9 cellular contexts compared by ENCODE assay signal in genomic region chr22:40385041-40385782, GRCh38. TPM values are rescaled to one million over a fixed set of nuclear protein-coding genes. Genes with fewer than 3 reads are reported as not detected.
DNase-seq lines count a peak whose midpoint lies in the region; ATAC-seq lines count a peak whose summit lies in the region.
"Had no signal": no experiment of that assay in that cellular context is flagged by ENCODE, and none has a peak within 500 bp of the region (broad histone marks: within the 10 kb centered on the region; RNA-seq: fewer than 3 reads in every experiment).

No MANE protein-coding gene starts in this region.

- no peak overlapping the region for H3K4me3 ChIP-seq in SJCRH30
- H3K4me3 ChIP-seq: cardiac muscle cell had no signal

- no peaks in the 10 kb centered on the region for H3K9me3 ChIP-seq in SJCRH30 (replicated peaks)

- peaks cover 10% of the 10 kb centered on the region for H3K36me3 Mint-ChIP-seq in activated T-cell treated with anti-CD3 and anti-CD28 coated beads, Interleukin-2, amount 50 U/mL, for 4 hours (ENCODE audit: insufficient read depth)
- H3K36me3 Mint-ChIP-seq in effector memory CD8-positive, alpha-beta T cell (ENCODE audit: insufficient read depth): peaks cover 8% of the 10 kb centered on the region

- H3K4me3 Mint-ChIP-seq in activated T-cell treated with anti-CD3 and anti-CD28 coated beads, Interleukin-2, amount 50 U/mL, for 4 hours: peak overlapping the region; percentile 75
- H3K4me3 Mint-ChIP-seq in effector memory CD8-positive, alpha-beta T cell: peak overlapping the region; percentile 63 to 76

- H3K4me1 Mint-ChIP-seq in activated T-cell treated with anti-CD3 and anti-CD28 coated beads, Interleukin-2, amount 50 U/mL, for 4 hours (ENCODE audit: low read depth): peaks cover 57% of the 10 kb centered on the region
- peaks cover 27 to 41% of the 10 kb centered on the region in 2 donors for H3K4me1 Mint-ChIP-seq in effector memory CD8-positive, alpha-beta T cell (ENCODE audit: low read depth in 2 of 2)

- no peaks in the 10 kb centered on the region for H3K27me3 Mint-ChIP-seq in activated T-cell treated with anti-CD3 and anti-CD28 coated beads, Interleukin-2, amount 50 U/mL, for 4 hours (ENCODE audit: low read depth)
- no peaks in the 10 kb centered on the region for H3K27me3 Mint-ChIP-seq in effector memory CD8-positive, alpha-beta T cell

- peak; percentile 77 to 85 for ATAC-seq in activated T-cell treated with anti-CD3 and anti-CD28 coated beads, Interleukin-2, amount 50 U/mL, for 4 hours
- peak; percentile 93 for ATAC-seq in effector memory CD8-positive, alpha-beta T cell (replicated peaks)

- H3K27me3 ChIP-seq in SJCRH30: no peaks in the 10 kb centered on the region
- H3K27me3 ChIP-seq: cardiac muscle cell had no signal

- no peak for DNase-seq in activated T-cell treated with anti-CD3 and anti-CD28 coated beads, Interleukin-2, amount 50 U/mL, for 4 hours
- DNase-seq in activated T-cell treated with anti-CD3 and anti-CD28 coated beads, Interleukin-2, amount 50 U/mL, for 1 hour: no peak
- DNase-seq in SKM-1 treated with dmso at 0.1 percent for 144 hours (lab: John Stamatoyannopoulos, UW; ENCODE audit: unreplicated experiment) (peak; percentile 44), stromal cell of bone marrow (ENCODE audit: low read depth) (peak; percentile 17), activated gamma-delta T cell (lab: John Stamatoyannopoulos, UW) (no peak), NCI-H510A (lab: John Stamatoyannopoulos, UW) (no peak), SJCRH30 (no peak)
- no peak for DNase-seq in effector memory CD8-positive, alpha-beta T cell

- peaks cover 2% of the 10 kb centered on the region; the same call in 1 of the 2 replicates for H3K36me3 ChIP-seq in SJCRH30
- H3K36me3 ChIP-seq: cardiac muscle cell had no signal

- H3K27ac Mint-ChIP-seq in effector memory CD8-positive, alpha-beta T cell: peak overlapping the region; percentile 14 to 95

- no peaks in the 10 kb centered on the region for H3K4me1 ChIP-seq in SJCRH30

- H3K27ac ChIP-seq in SJCRH30: no peak overlapping the region
- H3K27ac ChIP-seq: cardiac muscle cell had no signal

- H3K9me3 Mint-ChIP-seq in activated T-cell treated with anti-CD3 and anti-CD28 coated beads, Interleukin-2, amount 50 U/mL, for 4 hours: no peaks in the 10 kb centered on the region
- no peaks in the 10 kb centered on the region for H3K9me3 Mint-ChIP-seq in effector memory CD8-positive, alpha-beta T cell

RNA-seq across cellular contexts. Expression of gene SGSM3, which starts 14.8 kb away (rescaled TPM):
- 10 to 100 TPM; 27.4 to 32.4 (median 32.2) TPM for total RNA-seq in activated T-cell treated with anti-CD3 and anti-CD28 coated beads, Interleukin-2, amount 50 U/mL, for 4 hours
- 17.0 and 25.1 TPM in 2 replicates for total RNA-seq in SJCRH30 (2014; rRNA removed; shearing (Covaris generic))

RNA-seq across cellular contexts. Expression of gene ADSL, which starts 38.9 kb away (rescaled TPM):
- total RNA-seq in activated T-cell treated with anti-CD3 and anti-CD28 coated beads, Interleukin-2, amount 50 U/mL, for 4 hours: 100 to 1,000 TPM; 183 to 218 (median 204) TPM
- 134 TPM in 2 replicates for total RNA-seq in SJCRH30 (2014; rRNA removed; shearing (Covaris generic))

Comparison
In these comparisons a context has a peak if more than half of its experiments do, and no peak if none do; other contexts are left out.
1. DNase-seq: peak in SKM-1 treated with dmso at 0.1 percent for 144 hours (single experiment) and stromal cell of bone marrow (single experiment); none in activated T-cell treated with anti-CD3 and anti-CD28 coated beads, Interleukin-2, amount 50 U/mL, for 4 hours (single experiment), activated T-cell treated with anti-CD3 and anti-CD28 coated beads, Interleukin-2, amount 50 U/mL, for 1 hour (single experiment), effector memory CD8-positive, alpha-beta T cell (0 of 3), activated gamma-delta T cell (single experiment), NCI-H510A (single experiment) and SJCRH30 (0 of 2).